ENCODE assay signal across 23 cellular contexts in the genomic region with DNA sequence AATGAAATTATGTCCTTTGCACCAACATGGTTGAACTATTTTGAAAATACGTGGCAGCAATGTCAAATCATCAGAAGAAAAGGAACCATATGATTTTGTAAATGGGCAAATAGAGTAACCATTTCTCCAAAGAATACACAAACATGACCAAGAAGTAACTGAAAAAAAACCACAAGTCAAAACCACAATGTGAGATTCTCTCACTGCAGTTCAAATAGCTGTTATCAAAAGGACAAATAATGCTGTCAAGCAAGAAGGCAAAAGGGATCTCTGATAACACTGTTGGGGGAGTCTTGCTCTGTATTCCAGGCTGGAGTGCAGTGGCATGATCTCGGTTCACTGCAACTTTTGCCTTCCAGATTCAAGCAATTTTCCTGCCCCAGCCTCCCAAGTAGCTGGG.
A peak's percentile ranks its signal among the peaks of the same experiment; 100 is the strongest.
DNase-seq lines count a peak whose midpoint lies in the region; ATAC-seq and TF ChIP-seq lines count a peak whose summit lies in the region.
"Had no signal": no experiment of that assay in that cellular context is flagged by ENCODE, and none has a peak within 500 bp of the region (broad histone marks: within the 10 kb centered on the region; RNA-seq: fewer than 3 reads in every experiment).

No MANE protein-coding gene starts in this region.

- TF ChIP-seq CTCF in DND-41 (IDR thresholded peaks at IDR 0.05; ENCODE audit: borderline replicate concordance, extremely low read depth, low read length, poor library complexity, severe bottlenecking), result no peak
- TF ChIP-seq CTCF in Loucy (conservative IDR thresholded peaks at IDR 0.05; ENCODE audit: low read length), result no peak

- H3K9ac ChIP-seq in DND-41 (ENCODE audit: low read depth, low read length), result no peak overlapping the region
- H3K9ac ChIP-seq in Loucy (ENCODE audit: low read depth, low read length, poor library complexity, severe bottlenecking), result no peak overlapping the region
- H3K9ac ChIP-seq: SK-N-SH had no signal

- DNase-seq in DND-41 (no peak), OCI-M1 (lab: John Stamatoyannopoulos, UW) (peak; percentile 80), amniotic epithelial cell (ENCODE audit: low read depth) (peak; percentile 35), MG63 (no peak), cerebellar nuclear complex (lab: John Stamatoyannopoulos, UW) (no peak), aorta (no peak)
- DNase-seq: C1 segment of cervical spinal cord; CD4-positive, alpha-beta memory T cell; COR-L47; EL; GDM1; HCEC 1CT; NCI-H1092 treated with DMSO at 0.1 percent for 48 hours; NCI-H1436; NCI-H187; NCI-H2171 treated with DMSO at 0.1 percent for 48 hours; NCI-H524; NCI-H748 treated with DMSO at 0.1 percent for 48 hours; PC-3; SK-N-SH had no signal

- H3K4me3 ChIP-seq in DND-41 (ENCODE audit: low read depth in 1 of 2, low read length in 2 of 2), result no peak overlapping the region
- H3K4me3 ChIP-seq in Loucy (ENCODE audit: low read length, poor library complexity, severe bottlenecking), result peak overlapping the region; percentile 53
- no peak overlapping the region for H3K4me3 ChIP-seq in MG63
- no peak overlapping the region for H3K4me3 ChIP-seq in aorta (ENCODE audit: low read length in 2 of 2)
- H3K4me3 ChIP-seq: GM12878 had no signal

- 89 to 95% methylated on average over 2 of the region's 2 CpGs for WGBS in aorta, 2 donors

- H3K27me3 ChIP-seq in DND-41 (ENCODE audit: insufficient read depth, low read length, poor library complexity) (no peaks in the 10 kb centered on the region), Loucy (ENCODE audit: insufficient read depth, low read length, poor library complexity, severe bottlenecking) (no peaks in the 10 kb centered on the region), MG63 (no peaks in the 10 kb centered on the region), aorta (ENCODE audit: control insufficient read depth in 1 of 2, insufficient read depth in 2 of 2, low read length in 1 of 2) (no peaks in the 10 kb centered on the region)

- H2AFZ ChIP-seq in DND-41 (ENCODE audit: low read depth, low read length) (no peak overlapping the region), Loucy (ENCODE audit: low read length) (no peak overlapping the region)

- no peaks in the 10 kb centered on the region for H3K79me2 ChIP-seq in DND-41 (ENCODE audit: insufficient read depth, low read length)
- H3K79me2 ChIP-seq in Loucy (ENCODE audit: insufficient read depth, low read length), result no peaks in the 10 kb centered on the region

- intact Hi-C loops in aorta (cut with DNase I), result no loop called here

- ATAC-seq in DND-41 (ENCODE audit: insufficient read depth, low read depth), result peak; percentile 76
- ATAC-seq in aorta (ENCODE audit: low FRiP score), result no peak
- no peak for ATAC-seq in GM18520 (IDR thresholded peaks at IDR 0.05; ENCODE audit: unreplicated experiment)
- ATAC-seq: GM12878, PC-3 had no signal

- H3K36me3 ChIP-seq in DND-41 (ENCODE audit: insufficient read depth, low read length) (no peaks in the 10 kb centered on the region), Loucy (ENCODE audit: insufficient read depth, low read length) (no peaks in the 10 kb centered on the region), MG63 (no peaks in the 10 kb centered on the region), aorta (ENCODE audit: control insufficient read depth in 1 of 2, insufficient read depth in 2 of 2, low read length in 1 of 2) (no peaks in the 10 kb centered on the region)

- no peaks in the 10 kb centered on the region for H3F3A ChIP-seq in Loucy (ENCODE audit: low read depth)

- H3K27ac ChIP-seq in DND-41 (ENCODE audit: low read length) (peak overlapping the region; percentile 65), aorta (ENCODE audit: low read depth in 1 of 2, low read length in 2 of 2) (no peak overlapping the region)

- H3K4me1 ChIP-seq in DND-41 (ENCODE audit: insufficient read depth, low read length), result peaks cover 25% of the 10 kb centered on the region
- peaks cover 31% of the 10 kb centered on the region for H3K4me1 ChIP-seq in Loucy (ENCODE audit: insufficient read depth, low read length, poor library complexity, severe bottlenecking)
- H3K4me1 ChIP-seq in aorta (ENCODE audit: control insufficient read depth in 1 of 2, insufficient read depth in 2 of 2, low read length in 2 of 2), result no peaks in the 10 kb centered on the region

- no peaks in the 10 kb centered on the region for H3K9me2 ChIP-seq in Loucy (replicated peaks; ENCODE audit: low read depth, low read length)
- H3K9me2 ChIP-seq: SK-N-SH had no signal

- H3K9me3 ChIP-seq in DND-41 (ENCODE audit: insufficient read depth, low read length, severe bottlenecking) (no peaks in the 10 kb centered on the region), Loucy (ENCODE audit: insufficient read depth, low read depth, low read length) (no peaks in the 10 kb centered on the region; the same call in 1 of the 2 replicates), MG63 (no peaks in the 10 kb centered on the region), aorta (ENCODE audit: control insufficient read depth, low read length) (no peaks in the 10 kb centered on the region)
- H3K9me3 ChIP-seq: SK-N-SH had no signal

- 0 out of 2 replicates have a peak overlapping the region, but pooled peaks have one; percentile 19 for H3K4me2 ChIP-seq in DND-41 (ENCODE audit: insufficient read depth, low read length)
- peak overlapping the region; percentile 58 for H3K4me2 ChIP-seq in Loucy (ENCODE audit: low read depth, low read length, poor library complexity, severe bottlenecking)
- H3K4me2 ChIP-seq: SK-N-SH had no signal

- no peaks in the 10 kb centered on the region for H4K20me1 ChIP-seq in DND-41 (ENCODE audit: insufficient read depth, low read length)
- no peaks in the 10 kb centered on the region for H4K20me1 ChIP-seq in Loucy (ENCODE audit: insufficient read depth, low read length, poor library complexity, severe bottlenecking)

Comparison
In these comparisons a context has a peak if more than half of its experiments do, and no peak if none do; other contexts are left out.
1. DNase-seq: peak in OCI-M1 (single experiment) and amniotic epithelial cell (single experiment); none in DND-41 (single experiment), MG63 (single experiment), cerebellar nuclear complex (0 of 2) and aorta (0 of 2).